Comparison of ENCODE assay signal across 22 cellular contexts in genomic region chr13:59415498-59415897, GRCh38.
A peak's percentile ranks its signal among the peaks of the same experiment; 100 is the strongest.
DNase-seq lines count a peak whose midpoint lies in the region; ATAC-seq, FAIRE-seq and TF ChIP-seq lines count a peak whose summit lies in the region.
"Had no signal": no experiment of that assay in that cellular context is flagged by ENCODE, and none has a peak within 500 bp of the region (broad histone marks: within the 10 kb centered on the region; RNA-seq: fewer than 3 reads in every experiment).

No MANE protein-coding gene starts in this region.

- H4K20me1 ChIP-seq in GM23338 (replicated peaks; ENCODE audit: insufficient read depth) (no peaks in the 10 kb centered on the region), H1 (replicated peaks in 1 of 2; ENCODE audit: control insufficient read depth in 1 of 2, insufficient read depth in 2 of 2, low read length in 2 of 2) (no peaks in the 10 kb centered on the region)

- H4K91ac ChIP-seq in H1 (replicated peaks; ENCODE audit: insufficient read length, low read length), result no peak overlapping the region

- no peak overlapping the region; the same call in 1 of the 2 replicates for H3K18ac ChIP-seq in H1 (ENCODE audit: extremely low read depth, low read length)

- TF ChIP-seq POLR2A in H1 (IDR thresholded peaks at IDR 0.05; ENCODE audit: control extremely low read depth in 1 of 2, low read depth in 2 of 2, low read length in 2 of 2), result no peak

- no peaks in the 10 kb centered on the region for H3K79me2 ChIP-seq in GM23338 (replicated peaks; ENCODE audit: insufficient read depth)
- no peaks in the 10 kb centered on the region for H3K79me2 ChIP-seq in H1 (ENCODE audit: control insufficient read depth in 1 of 2, insufficient read depth in 2 of 2, low read length in 2 of 2)

- H3K9me2 ChIP-seq in GM23338 (ENCODE audit: insufficient read depth), result no peaks in the 10 kb centered on the region

- TF ChIP-seq RAD21 in H1 (IDR thresholded peaks at IDR 0.05 in 1 of 2, conservative IDR thresholded peaks at IDR 0.05 in 1 of 2; ENCODE audit: low read depth in 2 of 2, low read length in 2 of 2), result no peak

- no peak for ATAC-seq in GM23338
- no peak for ATAC-seq in HG03460 (IDR thresholded peaks at IDR 0.05; ENCODE audit: unreplicated experiment)
- no peak for ATAC-seq in GM18861 (IDR thresholded peaks at IDR 0.05; ENCODE audit: unreplicated experiment)
- ATAC-seq: SK-N-SH treated with all-trans-retinoic acid at 6 μM for 48 hours had no signal

- H2AFZ ChIP-seq in GM23338 (peak overlapping the region; percentile 43), H1 (ENCODE audit: low read length) (peak overlapping the region; percentile 61; the same call in 1 of the 2 replicates)

- no peak for TF ChIP-seq CTCF in GM23338 (conservative IDR thresholded peaks at IDR 0.05; ENCODE audit: low read depth in 2 of 2)
- no peak for TF ChIP-seq CTCF in H1 (IDR thresholded peaks at IDR 0.05; ENCODE audit: control extremely low read depth in 1 of 3, insufficient read depth in 1 of 3, low read depth in 1 of 3, low read length in 3 of 3)
- no peak for TF ChIP-seq CTCF in nephron progenitor cell (IDR thresholded peaks at IDR 0.05)
- TF ChIP-seq CTCF in endodermal cell (conservative IDR thresholded peaks at IDR 0.05), result no peak

- H3K56ac ChIP-seq in H1 (replicated peaks; ENCODE audit: insufficient read length, low read depth, low read length), result no peak overlapping the region

- H3K9me3 Mint-ChIP-seq in GM23338 (peaks cover 6% of the 10 kb centered on the region; the same call in 2 of the 3 replicates), nephron progenitor cell (peaks cover 19% of the 10 kb centered on the region), endodermal cell (peaks cover 23% of the 10 kb centered on the region)
- H3K9me3 Mint-ChIP-seq: CD4-positive, alpha-beta T cell had no signal

- H3K4me1 Mint-ChIP-seq in GM23338, result peaks cover 26% of the 10 kb centered on the region
- H3K4me1 Mint-ChIP-seq in nephron progenitor cell, result peaks cover 26% of the 10 kb centered on the region
- H3K4me1 Mint-ChIP-seq in endodermal cell, result peaks cover 30% of the 10 kb centered on the region

- H2BK120ac ChIP-seq in H1 (replicated peaks; ENCODE audit: low read depth, low read length), result no peak overlapping the region

- DNase-seq in GM23338 (ENCODE audit: low spot score) (no peak), NCI-H2171 treated with DMSO at 0.1 percent for 48 hours (lab: John Stamatoyannopoulos, UW) (peak; percentile 66), H1 (ENCODE audit: low read depth in 1 of 2, low spot score in 2 of 2) (no peak), nephron progenitor cell (no peak), endodermal cell (no peak)
- DNase-seq: Caco-2; CD4-positive, alpha-beta T cell; DMS153; GDM1; Kasumi-1; MM.1S; NCI-H1105; NCI-H1694; NCI-H446 treated with DMSO at 0.1 percent for 48 hours; NK-92 treated with Interleukin-12 subunit alpha and Interleukin-12 subunit beta, amount 100 ng/mL, for 24 hours; SHP77 had no signal

- H3K27me3 Mint-ChIP-seq in GM23338 (ENCODE audit: insufficient read depth, low read depth, poor library complexity), result peaks cover 8% of the 10 kb centered on the region
- H3K27me3 Mint-ChIP-seq in nephron progenitor cell (ENCODE audit: low read depth, poor library complexity), result peaks cover 13% of the 10 kb centered on the region
- no peaks in the 10 kb centered on the region for H3K27me3 Mint-ChIP-seq in endodermal cell (ENCODE audit: insufficient read depth)

- H3K27ac Mint-ChIP-seq in GM23338, result no peak overlapping the region
- peak overlapping the region; percentile 94 for H3K27ac Mint-ChIP-seq in nephron progenitor cell
- no peak overlapping the region for H3K27ac Mint-ChIP-seq in endodermal cell
- H3K27ac Mint-ChIP-seq: CD4-positive, alpha-beta T cell had no signal

- POLR2A ChIA-PET in H1 (lab: Charles Lee; ENCODE audit: partially characterized antibody), result no interaction called here

- H3K27ac ChIP-seq in GM23338 (ENCODE audit: low read depth) (no peak overlapping the region), H1 (ENCODE audit: low read depth, low read length) (no peak overlapping the region), endodermal cell (ENCODE audit: low read depth, low read length) (no peak overlapping the region)

- no peak for FAIRE-seq in H1 (lab: Jason Lieb, UNC)
- FAIRE-seq: A204.1, GM19239, RCC 7860 had no signal

- H2BK12ac ChIP-seq in H1 (ENCODE audit: low read depth, low read length), result no peak overlapping the region

- peak overlapping the region; percentile 55; the same call in 1 of the 2 replicates for H2BK20ac ChIP-seq in H1 (ENCODE audit: low read length)

- no peak for TF ChIP-seq EP300 in H1 (IDR thresholded peaks at IDR 0.05; ENCODE audit: borderline replicate concordance in 1 of 2, low read depth in 2 of 2, low read length in 2 of 2)

- H3K79me1 ChIP-seq in H1 (ENCODE audit: low read depth, low read length), result no peaks in the 10 kb centered on the region

- 93% methylated on average over 5 of the region's 5 CpGs; no CpG with 5 or more reads in 1 of the 2 experiments for WGBS in H1 (ENCODE audit: extremely low coverage in 1 of 2, insufficient coverage in 1 of 2, insufficient read length in 1 of 2, insufficient replicate concordance in 2 of 2, low coverage in 1 of 2, low lambda C conversion rate in 2 of 2, missing lambda C conversion rate in 1 of 2), 2 experiments
- WGBS in endodermal cell (ENCODE audit: insufficient coverage in 1 of 2, insufficient read length in 1 of 2), 2 experiments, result 95 to 96% methylated on average over 4 to 5 of the region's 5 CpGs

- no peak overlapping the region for H3K14ac ChIP-seq in H1 (ENCODE audit: insufficient read length)

- H4K8ac ChIP-seq in H1 (ENCODE audit: extremely low read depth, insufficient read depth, low read length), result no peak overlapping the region

- no peak overlapping the region; the same call in 1 of the 2 replicates for H2BK5ac ChIP-seq in H1 (ENCODE audit: low read depth, low read length)

- H3K4me3 ChIP-seq in GM23338, result no peak overlapping the region
- no peak overlapping the region for H3K4me3 ChIP-seq in H1 (ENCODE audit: extremely low read depth in 1 of 4, insufficient read depth in 2 of 4, low read depth in 3 of 4, low read length in 4 of 4)
- no peak overlapping the region for H3K4me3 ChIP-seq in endodermal cell (ENCODE audit: low read length)

- CTCF ChIA-PET in H1 (lab: Charles Lee; ENCODE audit: partially characterized antibody), result interaction anchor here (0.6 to 1.9 kb wide), 5 partner anchors 8 to 24 kb away, joined by 3 to 7 read pairs (median 3); no protein-coding TSS in a partner anchor

- H3F3A ChIP-seq in GM23338 (replicated peaks; ENCODE audit: low read depth), result no peaks in the 10 kb centered on the region

- H3K4me1 ChIP-seq in GM23338 (ENCODE audit: insufficient read depth) (peaks cover 15% of the 10 kb centered on the region), H1 (replicated peaks in 1 of 4; ENCODE audit: control insufficient read depth in 3 of 4, insufficient read depth in 4 of 4, low read length in 3 of 4) (peaks cover 0 to 7% (median 3%) of the 10 kb centered on the region in 4 experiments; a peak in 5 of 7 replicates), endodermal cell (ENCODE audit: control insufficient read depth, insufficient read depth, low read length) (peaks cover 3% of the 10 kb centered on the region)

- no peaks in the 10 kb centered on the region for H3K27me3 ChIP-seq in GM23338 (ENCODE audit: insufficient read depth)
- H3K27me3 ChIP-seq in H1 (replicated peaks in 1 of 4; ENCODE audit: control insufficient read depth in 3 of 4, extremely low read depth in 1 of 4, insufficient read depth in 3 of 4, low read length in 3 of 4), result no peaks in the 10 kb centered on the region; a peak in 1 of 7 replicates
- no peaks in the 10 kb centered on the region for H3K27me3 ChIP-seq in endodermal cell (ENCODE audit: control insufficient read depth, insufficient read depth, low read length, poor library complexity, severe bottlenecking)

- peaks cover 2% of the 10 kb centered on the region in 2 experiments; a peak in 1 of 4 replicates for H3K9me3 ChIP-seq in H1 (ENCODE audit: insufficient read depth in 2 of 2, low read depth in 1 of 2, low read length in 1 of 2)
- H3K9me3 ChIP-seq in endodermal cell (ENCODE audit: control insufficient read depth, low read length), result peaks cover 30% of the 10 kb centered on the region

- H3K36me3 Mint-ChIP-seq in GM23338 (ENCODE audit: low read depth) (peaks cover 15% of the 10 kb centered on the region), nephron progenitor cell (ENCODE audit: low read depth) (peaks cover 9% of the 10 kb centered on the region), endodermal cell (ENCODE audit: low read depth) (peaks cover 9% of the 10 kb centered on the region)

- no peak overlapping the region for H3K23ac ChIP-seq in H1 (ENCODE audit: insufficient read length)

- H3K4ac ChIP-seq in H1 (replicated peaks; ENCODE audit: insufficient read length, low read depth, low read length), result no peak overlapping the region

- H3K4me2 ChIP-seq in GM23338, result no peak overlapping the region
- H3K4me2 ChIP-seq in H1 (ENCODE audit: insufficient read depth in 1 of 2, low read depth in 2 of 2, low read length in 2 of 2), result no peak overlapping the region

- H3K23me2 ChIP-seq in H1 (ENCODE audit: low read depth, low read length), result no peaks in the 10 kb centered on the region

- H2BK15ac ChIP-seq in H1 (ENCODE audit: low read length), result no peak overlapping the region

- H3K36me3 ChIP-seq in GM23338 (ENCODE audit: insufficient read depth), result no peaks in the 10 kb centered on the region
- no peaks in the 10 kb centered on the region for H3K36me3 ChIP-seq in H1 (ENCODE audit: control insufficient read depth in 2 of 4, insufficient read depth in 4 of 4, low read length in 3 of 4)
- H3K36me3 ChIP-seq in endodermal cell (ENCODE audit: control insufficient read depth, insufficient read depth, low read length), result no peaks in the 10 kb centered on the region

- H3K9ac ChIP-seq in H1 (replicated peaks in 1 of 4; ENCODE audit: extremely low read depth in 1 of 4, low read depth in 3 of 4, low read length in 3 of 4) (no peak overlapping the region), endodermal cell (ENCODE audit: extremely low read depth, low read length, poor library complexity, severe bottlenecking) (no peak overlapping the region)

- no peak overlapping the region for H4K5ac ChIP-seq in H1 (ENCODE audit: insufficient read length, low read depth, low read length)

- no peak overlapping the region for H3K4me3 Mint-ChIP-seq in GM23338
- H3K4me3 Mint-ChIP-seq in nephron progenitor cell, result no peak overlapping the region
- H3K4me3 Mint-ChIP-seq in endodermal cell, result no peak overlapping the region
- H3K4me3 Mint-ChIP-seq: CD4-positive, alpha-beta T cell had no signal

- no peak overlapping the region for H2AK5ac ChIP-seq in H1 (ENCODE audit: low read depth, low read length)

TF ChIP-seq in H1, 55 proteins besides CTCF, POLR2A, EP300 and RAD21 (continues in another document):
- TF ChIP-seq SIX5 (IDR thresholded peaks at IDR 0.05; ENCODE audit: low read depth, low read length), result no peak
- TF ChIP-seq JUND (IDR thresholded peaks at IDR 0.05; ENCODE audit: low read length), result no peak
- no peak for TF ChIP-seq NANOG (IDR thresholded peaks at IDR 0.05; ENCODE audit: insufficient read depth, low read depth, low read length, poor library complexity, severe bottlenecking)
- TF ChIP-seq NRF1 (IDR thresholded peaks at IDR 0.05; ENCODE audit: low read depth, low read length), result no peak
- TF ChIP-seq BRCA1 (IDR thresholded peaks at IDR 0.05; ENCODE audit: low read depth, low read length), result no peak
- no peak for TF ChIP-seq HDAC2 (IDR thresholded peaks at IDR 0.05; ENCODE audit: borderline replicate concordance in 1 of 2, low read depth in 2 of 2, low read length in 2 of 2)
